In genomic region chr11:65580031-65580692, GRCh38 we compare ENCODE assay signal across 34 cellular contexts. TPM values are rescaled to one million over a fixed set of nuclear protein-coding genes. Genes with fewer than 3 reads are reported as not detected.
DNase-seq lines count a peak whose midpoint lies in the region; ATAC-seq and TF ChIP-seq lines count a peak whose summit lies in the region.
"Had no signal": no experiment of that assay in that cellular context is flagged by ENCODE, and none has a peak within 500 bp of the region (broad histone marks: within the 10 kb centered on the region; RNA-seq: fewer than 3 reads in every experiment).

No MANE protein-coding gene starts in this region.

- POLR2A ChIA-PET in A673 (lab: Charles Lee; ENCODE audit: low non-redundant PET): no interaction called here

- CTCF ChIA-PET in A673 (lab: Charles Lee): no interaction called here

- H3K4me1 ChIP-seq in psoas muscle (peaks cover 54% of the 10 kb centered on the region), A673 (ENCODE audit: insufficient read depth, low read length, poor library complexity, severe bottlenecking) (peaks cover 18% of the 10 kb centered on the region)

- WGBS in psoas muscle, 3 donors: 79 to 91% (median 87%) methylated on average over 19 of the region's 19 CpGs

- H3K27ac ChIP-seq in psoas muscle: peak overlapping the region; percentile 76
- no peak overlapping the region for H3K27ac ChIP-seq in A673 (ENCODE audit: low read depth, low read length, poor library complexity, severe bottlenecking)
- H3K27ac ChIP-seq: adrenal gland, body of pancreas, heart right ventricle, prostate gland, suprapubic skin, VCaP had no signal

- no peaks in the 10 kb centered on the region for H3K9me3 Mint-ChIP-seq in activated naive CD8-positive, alpha-beta T cell treated with anti-CD3 and anti-CD28 coated beads, Interleukin-2, amount 50 U/mL, for 24 hours
- H3K9me3 Mint-ChIP-seq in activated naive CD8-positive, alpha-beta T cell treated with anti-CD3 and anti-CD28 coated beads for 36 hours: no peaks in the 10 kb centered on the region
- no peaks in the 10 kb centered on the region for H3K9me3 Mint-ChIP-seq in central memory CD8-positive, alpha-beta T cell
- H3K9me3 Mint-ChIP-seq: mesothelial cell of epicardium, naive B cell had no signal

- intact Hi-C loops in psoas muscle (cut with DNase I): no loop called here
- intact Hi-C loops in A673 (cut with micrococcal nuclease; ENCODE audit: unreplicated experiment): no loop called here

- no peaks in the 10 kb centered on the region for H3K9me3 ChIP-seq in psoas muscle
- no peaks in the 10 kb centered on the region for H3K9me3 ChIP-seq in A673 (ENCODE audit: low read depth, low read length, poor library complexity, severe bottlenecking)
- H3K9me3 ChIP-seq: adrenal gland, body of pancreas, heart right ventricle, Peyer's patch, prostate gland, suprapubic skin had no signal

- peak overlapping the region; percentile 14 for H3K27ac Mint-ChIP-seq in activated naive CD8-positive, alpha-beta T cell treated with anti-CD3 and anti-CD28 coated beads, Interleukin-2, amount 50 U/mL, for 24 hours
- H3K27ac Mint-ChIP-seq in activated naive CD8-positive, alpha-beta T cell treated with anti-CD3 and anti-CD28 coated beads for 36 hours: no peak overlapping the region
- H3K27ac Mint-ChIP-seq in central memory CD8-positive, alpha-beta T cell (ENCODE audit: low read depth): peak overlapping the region; percentile 88
- H3K27ac Mint-ChIP-seq: B cell, mesothelial cell of epicardium had no signal

- no peak for TF ChIP-seq CTCF in psoas muscle (IDR thresholded peaks at IDR 0.05)
- TF ChIP-seq CTCF in A673 (conservative IDR thresholded peaks at IDR 0.05; ENCODE audit: low read depth, low read length): no peak

- H3K36me3 ChIP-seq in psoas muscle (ENCODE audit: insufficient read depth in 1 of 2, low read depth in 1 of 2) (peaks cover 6 to 68% of the 10 kb centered on the region in 2 donors), A673 (ENCODE audit: insufficient read depth, low read length, poor library complexity, severe bottlenecking) (peaks cover 7% of the 10 kb centered on the region)

- H3K27me3 Mint-ChIP-seq in activated naive CD8-positive, alpha-beta T cell treated with anti-CD3 and anti-CD28 coated beads, Interleukin-2, amount 50 U/mL, for 24 hours: no peaks in the 10 kb centered on the region
- H3K27me3 Mint-ChIP-seq in activated naive CD8-positive, alpha-beta T cell treated with anti-CD3 and anti-CD28 coated beads for 36 hours: no peaks in the 10 kb centered on the region
- H3K27me3 Mint-ChIP-seq in central memory CD8-positive, alpha-beta T cell: no peaks in the 10 kb centered on the region
- H3K27me3 Mint-ChIP-seq: B cell, naive B cell had no signal

- ATAC-seq in activated naive CD8-positive, alpha-beta T cell treated with anti-CD3 and anti-CD28 coated beads, Interleukin-2, amount 50 U/mL, for 24 hours: no peak
- ATAC-seq in central memory CD8-positive, alpha-beta T cell (replicated peaks; ENCODE audit: extremely low read depth, poor library complexity, severe bottlenecking): no peak
- ATAC-seq in psoas muscle (no peak), HG02938 (IDR thresholded peaks at IDR 0.05; ENCODE audit: unreplicated experiment) (no peak)
- ATAC-seq: body of pancreas, esophagus mucosa, heart right ventricle had no signal

- H3K4me3 Mint-ChIP-seq in activated naive CD8-positive, alpha-beta T cell treated with anti-CD3 and anti-CD28 coated beads, Interleukin-2, amount 50 U/mL, for 24 hours: no peak overlapping the region
- no peak overlapping the region for H3K4me3 Mint-ChIP-seq in activated naive CD8-positive, alpha-beta T cell treated with anti-CD3 and anti-CD28 coated beads for 36 hours
- no peak overlapping the region for H3K4me3 Mint-ChIP-seq in central memory CD8-positive, alpha-beta T cell
- H3K4me3 Mint-ChIP-seq: B cell, mesothelial cell of epicardium had no signal

- no peak for DNase-seq in activated naive CD8-positive, alpha-beta T cell treated with anti-CD3 and anti-CD28 coated beads, Interleukin-2, amount 50 U/mL, for 24 hours
- no peak for DNase-seq in activated naive CD8-positive, alpha-beta T cell treated with anti-CD3 and anti-CD28 coated beads for 36 hours
- no peak for DNase-seq in central memory CD8-positive, alpha-beta T cell (ENCODE audit: low spot score in 2 of 2)
- DNase-seq in psoas muscle (no peak), A673 (ENCODE audit: low spot score) (no peak)
- DNase-seq in activated naive CD4-positive, alpha-beta T cell treated with anti-CD3 and anti-CD28 coated beads, Interleukin-2, amount 50 U/mL, for 16 hours: no peak
- DNase-seq: ACHN; activated CD4-positive, alpha-beta T cell treated with anti-CD3 and anti-CD28 coated beads for 4 hours; activated naive CD4-positive, alpha-beta T cell; activated T-cell treated with anti-CD3 and anti-CD28 coated beads, Interleukin-2, amount 50 U/mL, for 48 hours; adrenal gland; body of pancreas; foreskin fibroblast; HCEC 1CT; heart right ventricle; IMR-90; kidney; MV-4-11; naive B cell; NCI-H1436 treated with DMSO at 0.1 percent for 48 hours; NCI-H2107; NCI-H345; NCI-H69; Peyer's patch; SIG-M5; stimulated activated naive CD4-positive, alpha-beta T cell; T1000 had no signal

- peaks cover 24% of the 10 kb centered on the region for H3K4me1 Mint-ChIP-seq in activated naive CD8-positive, alpha-beta T cell treated with anti-CD3 and anti-CD28 coated beads, Interleukin-2, amount 50 U/mL, for 24 hours
- H3K4me1 Mint-ChIP-seq in activated naive CD8-positive, alpha-beta T cell treated with anti-CD3 and anti-CD28 coated beads for 36 hours: peaks cover 27% of the 10 kb centered on the region
- H3K4me1 Mint-ChIP-seq in central memory CD8-positive, alpha-beta T cell: peaks cover 55% of the 10 kb centered on the region

- H3K27me3 ChIP-seq in psoas muscle (ENCODE audit: insufficient read depth in 3 of 3, low read length in 2 of 3): no peaks in the 10 kb centered on the region
- H3K27me3 ChIP-seq in A673 (replicated peaks; ENCODE audit: insufficient read depth, low read depth, low read length, poor library complexity): no peaks in the 10 kb centered on the region
- H3K27me3 ChIP-seq: adrenal gland, body of pancreas, heart right ventricle, Peyer's patch, suprapubic skin had no signal

- H3K4me3 ChIP-seq in psoas muscle (no peak overlapping the region), A673 (ENCODE audit: low read depth, low read length, poor library complexity, severe bottlenecking) (no peak overlapping the region)
- H3K4me3 ChIP-seq: adrenal gland, body of pancreas, heart right ventricle, Peyer's patch, prostate gland, suprapubic skin had no signal

- H3K36me3 Mint-ChIP-seq in activated naive CD8-positive, alpha-beta T cell treated with anti-CD3 and anti-CD28 coated beads, Interleukin-2, amount 50 U/mL, for 24 hours (ENCODE audit: low read depth): peaks cover 23% of the 10 kb centered on the region
- H3K36me3 Mint-ChIP-seq in activated naive CD8-positive, alpha-beta T cell treated with anti-CD3 and anti-CD28 coated beads for 36 hours: peaks cover 13% of the 10 kb centered on the region
- H3K36me3 Mint-ChIP-seq in central memory CD8-positive, alpha-beta T cell (ENCODE audit: insufficient read depth): peaks cover 30% of the 10 kb centered on the region

- BruUV-seq in A673 (replicated peaks; lab: Mats Ljungman, UMichigan): no TSS peak

RNA-seq across cellular contexts. Expression of gene EHBP1L1, which starts 4.3 kb away (rescaled TPM):
- total RNA-seq in activated naive CD8-positive, alpha-beta T cell treated with anti-CD3 and anti-CD28 coated beads for 36 hours: 10 to 100 TPM; 55.7 to 60.0 TPM
- total RNA-seq in psoas muscle (100 to 1,000 TPM; 208 to 345 (median 282) TPM), A673 (2021) (29.5 and 40.9 TPM in 2 replicates)
- 100 to 1,000 TPM; 114 to 177 (median 170) TPM for polyA plus RNA-seq in psoas muscle

RNA-seq across cellular contexts. Expression of gene FAM89B, which starts 7.8 kb away (rescaled TPM):
- 10 to 100 TPM; 13.6 to 15.0 TPM for total RNA-seq in activated naive CD8-positive, alpha-beta T cell treated with anti-CD3 and anti-CD28 coated beads for 36 hours
- 100 to 1,000 TPM in 1 of 4 donors, 10 to 100 TPM in 3; 59.0 to 110 (median 66.9) TPM for total RNA-seq in psoas muscle
- polyA plus RNA-seq in psoas muscle: 100 to 1,000 TPM in 1 of 3 donors, 10 to 100 TPM in 2; 66.9 to 112 (median 67.4) TPM
- 79.8 and 88.3 TPM in 2 replicates for total RNA-seq in A673 (2021)

RNA-seq across cellular contexts. Expression of gene ZNRD2, which starts 9.9 kb away (rescaled TPM):
- 10 to 100 TPM; 59.1 to 63.3 TPM for total RNA-seq in activated naive CD8-positive, alpha-beta T cell treated with anti-CD3 and anti-CD28 coated beads for 36 hours
- 10 to 100 TPM; 31.6 to 43.5 (median 38.0) TPM for total RNA-seq in psoas muscle
- polyA plus RNA-seq in psoas muscle: 100 to 1,000 TPM in 1 of 3 donors, 10 to 100 TPM in 2; 58.8 to 118 (median 94.2) TPM
- 95.4 and 98.9 TPM in 2 replicates for total RNA-seq in A673 (2021)

RNA-seq across cellular contexts. Expression of gene KCNK7, which starts 15.4 kb away (rescaled TPM):
- under 1 TPM; 0.37 to 0.62 TPM for total RNA-seq in activated naive CD8-positive, alpha-beta T cell treated with anti-CD3 and anti-CD28 coated beads for 36 hours
- under 1 TPM in 3 of 4 donors, not detected in 1; 0.19 to 0.56 (median 0.27) TPM for total RNA-seq in psoas muscle
- polyA plus RNA-seq in psoas muscle: 1 to 10 TPM in 1 of 3 donors, under 1 TPM in 2; 0.22 to 1.4 (median 0.99) TPM
- total RNA-seq in A673 (2021): 1.7 and 2.3 TPM in 2 replicates
- total RNA-seq: IMR-90 had no signal

RNA-seq across cellular contexts. Expression of gene LTBP3, which starts 22.0 kb away (rescaled TPM):
- total RNA-seq in activated naive CD8-positive, alpha-beta T cell treated with anti-CD3 and anti-CD28 coated beads for 36 hours: 10 to 100 TPM; 35.5 to 36.0 TPM
- 10 to 100 TPM; 27.9 to 82.3 (median 51.4) TPM for total RNA-seq in psoas muscle
- polyA plus RNA-seq in psoas muscle: 10 to 100 TPM; 12.7 to 19.2 (median 17.2) TPM
- total RNA-seq in A673 (2021): 92.1 and 123 TPM in 2 replicates
